In the genomic region with DNA sequence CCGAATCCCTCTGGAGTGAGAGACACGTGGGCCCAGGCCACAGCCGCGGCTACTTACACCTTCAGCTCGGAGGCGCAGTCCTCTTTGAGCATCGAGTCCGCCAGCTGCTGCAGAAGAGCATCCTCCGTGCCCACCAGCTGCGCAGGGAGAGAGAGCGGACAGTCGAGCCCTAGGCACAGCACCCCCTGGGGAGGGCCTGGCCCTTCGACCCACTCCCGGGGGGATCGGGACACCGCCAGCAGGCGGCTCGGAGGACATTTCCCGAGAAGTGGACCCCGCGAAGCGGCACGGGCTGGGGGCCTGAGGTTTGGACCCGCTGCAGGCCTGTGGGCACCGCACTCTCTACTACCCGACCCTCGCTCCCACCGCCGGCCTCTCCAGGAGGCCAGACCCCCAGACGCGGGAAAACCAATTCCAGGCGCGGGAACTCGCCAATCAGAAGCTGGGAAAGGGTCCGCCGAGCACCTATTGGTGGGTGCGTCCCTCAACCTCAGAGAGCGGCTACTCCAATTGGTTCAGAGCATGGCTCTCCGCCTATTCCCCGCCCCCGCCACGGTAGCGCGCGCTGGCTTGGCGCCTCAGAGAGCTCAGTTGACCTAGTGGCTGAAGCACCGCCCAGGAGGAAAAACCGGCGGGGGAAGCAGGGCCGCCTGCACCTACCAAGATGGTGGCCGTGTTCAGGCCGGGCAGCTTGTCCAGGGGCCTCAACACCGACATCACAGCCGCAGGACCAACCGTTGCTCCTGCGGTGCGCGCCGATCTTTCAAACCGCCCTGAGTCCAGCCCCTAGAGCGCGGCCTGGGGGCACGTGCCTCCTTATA, we compare ENCODE assay signal across 8 cellular contexts. TPM values are rescaled to one million over a fixed set of nuclear protein-coding genes. Genes with fewer than 3 reads are reported as not detected.
DNase-seq lines count a peak whose midpoint lies in the region; ATAC-seq and TF ChIP-seq lines count a peak whose summit lies in the region.

A gene with protein sequence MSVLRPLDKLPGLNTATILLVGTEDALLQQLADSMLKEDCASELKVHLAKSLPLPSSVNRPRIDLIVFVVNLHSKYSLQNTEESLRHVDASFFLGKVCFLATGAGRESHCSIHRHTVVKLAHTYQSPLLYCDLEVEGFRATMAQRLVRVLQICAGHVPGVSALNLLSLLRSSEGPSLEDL (minus strand): TSS at position 793 of the 821 bp plus-strand sequence. CDS start 76 bp downstream, at position 717.

- DNase-seq in NCI-H1092 treated with DMSO at 0.1 percent for 48 hours (lab: John Stamatoyannopoulos, UW), result peak; percentile 97
- DNase-seq in SKM-1 treated with dmso at 0.1 percent for 144 hours (lab: John Stamatoyannopoulos, UW; ENCODE audit: unreplicated experiment), result peak; percentile 96
- peak; percentile 95 to 96 for DNase-seq in activated naive CD4-positive, alpha-beta T cell treated with anti-CD3 and anti-CD28 coated beads, Interleukin-2, amount 50 U/mL, for 72 hours (ENCODE audit: low spot score in 2 of 2)
- peak; percentile 91 for DNase-seq in glomerular visceral epithelial cell (ENCODE audit: extremely low spot score)
- peak; percentile 91 for DNase-seq in occipital lobe (lab: John Stamatoyannopoulos, UW)
- peak; percentile 96 for DNase-seq in testis

- ATAC-seq in HG02610 (IDR thresholded peaks at IDR 0.05; ENCODE audit: unreplicated experiment), result peak; percentile 80
- ATAC-seq in activated naive CD4-positive, alpha-beta T cell treated with anti-CD3 and anti-CD28 coated beads, Interleukin-2, amount 50 U/mL, for 72 hours, result peak; percentile 95 to 97

- no peaks in the 10 kb centered on the region for H3K27me3 ChIP-seq in testis

- TF ChIP-seq POLR2A in GM10847 (IDR thresholded peaks at IDR 0.05; ENCODE audit: extremely low read depth, insufficient read length) (peak; percentile 59), testis (IDR thresholded peaks at IDR 0.05) (no peak)

- H3K9me3 Mint-ChIP-seq in activated naive CD4-positive, alpha-beta T cell treated with anti-CD3 and anti-CD28 coated beads, Interleukin-2, amount 50 U/mL, for 72 hours, result no peaks in the 10 kb centered on the region

- peak within 1 kb of the TSS; percentile 93 to 95 for H3K27ac Mint-ChIP-seq in activated naive CD4-positive, alpha-beta T cell treated with anti-CD3 and anti-CD28 coated beads, Interleukin-2, amount 50 U/mL, for 72 hours

- H3K4me3 ChIP-seq in testis, result peak within 1 kb of the TSS; percentile 65 to 69

- H3K36me3 ChIP-seq in testis (ENCODE audit: low read depth, missing control alignments), result no peaks in the 10 kb centered on the region

- no peaks in the 10 kb centered on the region for H3K9me3 ChIP-seq in testis

- peak in 1 of 3 experiments; percentile 12 for TF ChIP-seq CTCF in testis (IDR thresholded peaks at IDR 0.05)

- H3K4me1 ChIP-seq in testis, result peaks cover 5% of the 10 kb centered on the region

- intact Hi-C loops in testis (cut with DNase I; ENCODE audit: low total_unique reads), result no loop called here

- H3K27ac ChIP-seq in testis, result peak within 1 kb of the TSS; percentile 14 to 59

- H3K36me3 Mint-ChIP-seq in activated naive CD4-positive, alpha-beta T cell treated with anti-CD3 and anti-CD28 coated beads, Interleukin-2, amount 50 U/mL, for 72 hours, result peaks cover 40 to 55% of the 10 kb centered on the region in 2 donors

- 0% methylated on average over 60 of the region's 63 CpGs; no CpG with 5 or more reads in 1 of the 2 donors for WGBS in testis, 2 donors

RNA-seq across cellular contexts. Expression of the gene that starts here (rescaled TPM):
- 100 to 1,000 TPM in 1 of 2 donors, 10 to 100 TPM in 1; 72.8 to 108 TPM for total RNA-seq in activated naive CD4-positive, alpha-beta T cell treated with anti-CD3 and anti-CD28 coated beads, Interleukin-2, amount 50 U/mL, for 72 hours
- total RNA-seq in occipital lobe (1.6 TPM), testis (10 to 100 TPM; 15.5 to 28.2 TPM)
- polyA plus RNA-seq in testis (ENCODE audit: insufficient read depth, low read depth, low replicate concordance), result 15.7 TPM

Comparison
In these comparisons a context has a peak if more than half of its experiments do, and no peak if none do; other contexts are left out.
1. Peak in every context shown above with its lines: DNase-seq, ATAC-seq, H3K4me3 ChIP-seq and H3K27ac ChIP-seq.